In genomic region chr2:20151116-20151571, GRCh38 we compare ENCODE assay signal across 14 cellular contexts.
DNase-seq lines count a peak whose midpoint lies in the region; ATAC-seq and TF ChIP-seq lines count a peak whose summit lies in the region.
"Had no signal": no experiment of that assay in that cellular context is flagged by ENCODE, and none has a peak within 500 bp of the region (broad histone marks: within the 10 kb centered on the region; RNA-seq: fewer than 3 reads in every experiment).

No MANE protein-coding gene starts in this region.

- H2BK120ac ChIP-seq in mesenchymal stem cell (ENCODE audit: low read depth, low read length), result no peak overlapping the region

- H2AFZ ChIP-seq in mesenchymal stem cell (ENCODE audit: low read depth, low read length) (no peak overlapping the region), mammary epithelial cell (ENCODE audit: low read depth, low read length) (no peak overlapping the region)

- H3K4me2 ChIP-seq in mesenchymal stem cell (ENCODE audit: low read length, poor library complexity, severe bottlenecking) (no peak overlapping the region), mammary epithelial cell (ENCODE audit: insufficient read depth, low read depth, low read length) (no peak overlapping the region)

- WGBS in mesenchymal stem cell, result 85% methylated on average over 5 of the region's 5 CpGs
- WGBS in mammary epithelial cell (ENCODE audit: low coverage, missing lambda C conversion rate), result 49% methylated on average over 5 of the region's 5 CpGs

- no peaks in the 10 kb centered on the region for H3K79me2 ChIP-seq in mammary epithelial cell (ENCODE audit: insufficient read depth, low read length)

- H2BK15ac ChIP-seq in mesenchymal stem cell (ENCODE audit: low read depth, poor library complexity, severe bottlenecking), result no peak overlapping the region

- H4K91ac ChIP-seq in mesenchymal stem cell (ENCODE audit: low read length), result no peak overlapping the region

- H3K4me3 ChIP-seq in mesenchymal stem cell (ENCODE audit: insufficient read depth in 1 of 2, low read depth in 1 of 2, low read length in 2 of 2) (no peak overlapping the region), mammary epithelial cell (replicated peaks in 1 of 3; ENCODE audit: insufficient read depth in 1 of 3, low read depth in 2 of 3, low read length in 3 of 3) (no peak overlapping the region)
- no peak overlapping the region for H3K4me3 ChIP-seq in CD8-positive, alpha-beta memory T cell (ENCODE audit: low read length)
- H3K4me3 ChIP-seq: testis had no signal

- dilution Hi-C loops in mammary epithelial cell (cut with HindIII; ENCODE audit: low sequenced_read_pairs), result no loop called here

- TF ChIP-seq POLR2A in GM18505 (IDR thresholded peaks at IDR 0.05; ENCODE audit: borderline replicate concordance, extremely low read depth, insufficient read depth, insufficient read length), result no peak

- no peak overlapping the region for H2AK5ac ChIP-seq in mesenchymal stem cell (ENCODE audit: low read length, severe bottlenecking)

- intact Hi-C loops in mammary epithelial cell (cut with micrococcal nuclease), result no loop called here

- H3K14ac ChIP-seq in mesenchymal stem cell (ENCODE audit: low read length in 2 of 2), result peak overlapping the region in 1 of 2 experiments; percentile 1

- H2BK12ac ChIP-seq in mesenchymal stem cell (ENCODE audit: low read length in 2 of 2), result no peak overlapping the region

- H3K9me3 Mint-ChIP-seq in CD8-positive, alpha-beta memory T cell, result no peaks in the 10 kb centered on the region
- H3K9me3 Mint-ChIP-seq: CD4-positive, alpha-beta T cell had no signal

- H3K18ac ChIP-seq in mesenchymal stem cell (ENCODE audit: low read depth in 1 of 2, low read length in 2 of 2), result peak overlapping the region in 1 of 2 experiments; percentile 30

- ATAC-seq in GM18505 (IDR thresholded peaks at IDR 0.05; ENCODE audit: unreplicated experiment) (peak; percentile 50), GM21737 (IDR thresholded peaks at IDR 0.05; ENCODE audit: unreplicated experiment) (peak; percentile 58), HG03432 (IDR thresholded peaks at IDR 0.05; ENCODE audit: unreplicated experiment) (peak; percentile 79)
- ATAC-seq: Panc1 had no signal

- H3K4me3 Mint-ChIP-seq in CD8-positive, alpha-beta memory T cell, result no peak overlapping the region
- H3K4me3 Mint-ChIP-seq: CD4-positive, alpha-beta T cell had no signal

- DNase-seq in mesenchymal stem cell (no peak), medulla oblongata (ENCODE audit: extremely low spot score) (no peak), NCI-H2029 (lab: John Stamatoyannopoulos, UW) (no peak), mammary epithelial cell (no peak)
- no peak for DNase-seq in CD8-positive, alpha-beta memory T cell
- DNase-seq: aorta; CD4-positive, alpha-beta T cell; hippocampal formation; NCI-H1694 treated with DMSO at 0.1 percent for 48 hours; testis had no signal

- H3K9me3 ChIP-seq in mesenchymal stem cell (ENCODE audit: control insufficient read depth, low read length) (no peaks in the 10 kb centered on the region), mammary epithelial cell (replicated peaks; ENCODE audit: insufficient read depth, low read length) (no peaks in the 10 kb centered on the region)
- no peaks in the 10 kb centered on the region for H3K9me3 ChIP-seq in CD8-positive, alpha-beta memory T cell (ENCODE audit: low read length)
- H3K9me3 ChIP-seq: testis had no signal

- no peaks in the 10 kb centered on the region for H3K36me3 ChIP-seq in mesenchymal stem cell (ENCODE audit: control insufficient read depth in 1 of 2, insufficient read depth in 2 of 2, low read depth in 1 of 2, low read length in 2 of 2)
- H3K36me3 ChIP-seq in CD8-positive, alpha-beta memory T cell (ENCODE audit: insufficient read depth, low read length), result no peaks in the 10 kb centered on the region
- H3K36me3 ChIP-seq in mammary epithelial cell (ENCODE audit: insufficient read depth, low read length), result no peaks in the 10 kb centered on the region

- no peak for TF ChIP-seq CTCF in mammary epithelial cell (conservative IDR thresholded peaks at IDR 0.05 in 1 of 2, IDR thresholded peaks at IDR 0.05 in 1 of 2; ENCODE audit: extremely low read depth in 1 of 2, insufficient read depth in 1 of 2, low read depth in 1 of 2, low read length in 2 of 2)

- no peaks in the 10 kb centered on the region for H3K36me3 Mint-ChIP-seq in CD8-positive, alpha-beta memory T cell

- no peaks in the 10 kb centered on the region for H3K4me1 Mint-ChIP-seq in CD8-positive, alpha-beta memory T cell

- no peaks in the 10 kb centered on the region for H4K20me1 ChIP-seq in mammary epithelial cell (ENCODE audit: insufficient read depth, low read length)

- H3K27me3 ChIP-seq in mesenchymal stem cell (ENCODE audit: control insufficient read depth in 1 of 2, insufficient read depth in 1 of 2, low read length in 2 of 2) (no peaks in the 10 kb centered on the region), mammary epithelial cell (ENCODE audit: insufficient read depth, low read length) (no peaks in the 10 kb centered on the region)
- H3K27me3 ChIP-seq in CD8-positive, alpha-beta memory T cell (ENCODE audit: insufficient read depth, low read length, poor library complexity, severe bottlenecking), result no peaks in the 10 kb centered on the region
- H3K27me3 ChIP-seq: testis had no signal

- H3K27me3 Mint-ChIP-seq in CD8-positive, alpha-beta memory T cell, result peaks cover 15 to 60% of the 10 kb centered on the region in 2 donors

- H3K79me1 ChIP-seq in mesenchymal stem cell (replicated peaks; ENCODE audit: low read length, poor library complexity, severe bottlenecking), result no peaks in the 10 kb centered on the region

- no peak overlapping the region for H3K27ac Mint-ChIP-seq in CD8-positive, alpha-beta memory T cell
- H3K27ac Mint-ChIP-seq: CD4-positive, alpha-beta T cell had no signal

- BruUV-seq in mammary epithelial cell (replicated peaks; lab: Mats Ljungman, UMichigan), result no TSS peak

- H3K23ac ChIP-seq in mesenchymal stem cell (ENCODE audit: low read length in 2 of 2), result no peak overlapping the region

- CTCF ChIA-PET in CD8-positive, alpha-beta memory T cell (lab: Charles Lee), result no interaction called here
- CTCF ChIA-PET in mammary epithelial cell (lab: Charles Lee; ENCODE audit: low non-redundant PET), result interaction anchor here (0.6 kb wide), 1 partner anchor 38 kb away, joined by 3 read pairs; no protein-coding TSS in a partner anchor

- POLR2A ChIA-PET in CD8-positive, alpha-beta memory T cell (lab: Charles Lee), result no interaction called here

- H3K4me1 ChIP-seq in mesenchymal stem cell (ENCODE audit: control insufficient read depth, insufficient read depth, low read depth, low read length), result peaks cover 10% of the 10 kb centered on the region
- no peaks in the 10 kb centered on the region for H3K4me1 ChIP-seq in CD8-positive, alpha-beta memory T cell (ENCODE audit: insufficient read depth, low read length)
- peaks cover 30% of the 10 kb centered on the region for H3K4me1 ChIP-seq in mammary epithelial cell (ENCODE audit: insufficient read depth, low read length)
- H3K4me1 ChIP-seq: testis had no signal

- in situ Hi-C loops in mammary epithelial cell (cut with MboI; ENCODE audit: low sequenced_read_pairs in 2 of 2), result no loop called here

- no peak overlapping the region for H2BK5ac ChIP-seq in mesenchymal stem cell (ENCODE audit: low read depth, low read length, poor library complexity, severe bottlenecking)

- H4K8ac ChIP-seq in mesenchymal stem cell (ENCODE audit: low read length), result peak overlapping the region; percentile 60

- H3K4ac ChIP-seq in mesenchymal stem cell (ENCODE audit: low read depth in 1 of 2, low read length in 2 of 2), result no peak overlapping the region

- no peak overlapping the region for H3K9ac ChIP-seq in mesenchymal stem cell (ENCODE audit: low read length)
- no peak overlapping the region for H3K9ac ChIP-seq in mammary epithelial cell (ENCODE audit: insufficient read depth, low read length)

- H3K27ac ChIP-seq in mesenchymal stem cell (ENCODE audit: low read length, poor library complexity, severe bottlenecking) (no peak overlapping the region), mammary epithelial cell (ENCODE audit: insufficient read depth, low read depth, low read length) (no peak overlapping the region)
- no peak overlapping the region for H3K27ac ChIP-seq in CD8-positive, alpha-beta memory T cell (ENCODE audit: low read depth, low read length)
- H3K27ac ChIP-seq: testis had no signal
